28 cellular contexts compared by ENCODE assay signal in the genomic region with DNA sequence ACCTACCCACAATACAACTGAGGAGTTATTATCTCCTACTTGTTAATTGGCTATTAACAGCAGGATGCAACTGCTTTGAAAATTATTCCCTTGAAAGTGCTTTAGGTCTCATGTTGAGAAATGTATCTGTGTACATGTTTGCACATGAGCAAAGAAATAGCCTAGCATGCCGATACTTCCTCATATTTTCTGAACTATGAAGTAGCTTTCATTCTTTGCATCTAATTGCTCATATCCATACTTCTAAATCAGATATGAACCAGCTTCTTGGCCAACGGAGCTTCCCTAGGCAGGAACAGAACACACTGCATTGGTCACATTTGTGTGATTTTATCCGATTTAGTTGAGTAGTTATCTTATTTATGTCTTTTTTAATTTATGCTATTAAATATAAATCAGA.
"Had no signal": no experiment of that assay in that cellular context is flagged by ENCODE, and none has a peak within 500 bp of the region (broad histone marks: within the 10 kb centered on the region; RNA-seq: fewer than 3 reads in every experiment).

No MANE protein-coding gene starts in this region.

- H3K9me3 Mint-ChIP-seq: type B pancreatic cell had no signal

- H3K36me3 Mint-ChIP-seq: natural killer cell; neural progenitor cell; stimulated activated effector memory CD8-positive, alpha-beta T cell treated with anti-CD3 and anti-CD28 coated beads, Interleukin-12 subunit alpha, Interleukin-12 subunit beta, amount 100 ng/mL, for 72 hours; stimulated activated naive B cell treated with anti-CD40 and anti-IgM and Interleukin-4, amounts not matched to agents 10 μg/mL and 1 μg/mL and 100 μg/mL, for 72 hours; type B pancreatic cell had no signal

- H3K79me2 ChIP-seq: parathyroid adenoma had no signal

- DNase-seq: natural killer cell; occipital lobe; ovary; posterior cingulate gyrus; psoas muscle; right cardiac atrium; right lobe of liver; sigmoid colon; small intestine; stimulated activated CD4-positive, alpha-beta T cell treated with anti-CD3 and anti-CD28 coated beads, Interleukin-15, amount 100 ng/mL, for 24 hours; stimulated activated CD4-positive, alpha-beta T cell treated with anti-CD3 and anti-CD28 coated beads, Interleukin-2, amount 100 ng/mL, for 24 hours; stimulated activated CD4-positive, alpha-beta T cell treated with anti-CD3 and anti-CD28 coated beads, Interleukin-2, amount 100 ng/mL, for 48 hours; stimulated activated CD4-positive, alpha-beta T cell treated with anti-CD3 and anti-CD28 coated beads, Interleukin-4, amount 100 ng/mL, for 24 hours; stimulated activated naive B cell treated with anti-CD40 and anti-IgM and Interleukin-4, amounts not matched to agents 10 μg/mL and 1 μg/mL and 100 μg/mL, for 72 hours; stimulated activated naive CD4-positive, alpha-beta T cell treated with Interleukin-2 at 50 U/mL for 16 hours; stomach; thyroid gland; upper lobe of right lung; uterus had no signal

- H3K27me3 Mint-ChIP-seq: progenitor cell of endocrine pancreas; stimulated activated naive B cell treated with anti-CD40 and anti-IgM and Interleukin-4, amounts not matched to agents 10 μg/mL and 1 μg/mL and 100 μg/mL, for 72 hours; stimulated activated naive CD8-positive, alpha-beta T cell treated with anti-CD3 and anti-CD28 coated beads, Interleukin-15, Interleukin-2, amounts not matched to agents 100 ng/mL and 50 ng/mL, for 24 hours; type B pancreatic cell had no signal

- H3K4me2 ChIP-seq: neural progenitor cell had no signal

- H3K9me3 ChIP-seq: ovary, right lobe of liver, thyroid gland, uterus had no signal

- H3K27ac ChIP-seq: neural progenitor cell, ovary, parathyroid adenoma, psoas muscle, right lobe of liver, sigmoid colon, stomach, thoracic aorta, thyroid gland, tibial nerve, upper lobe of right lung, uterus had no signal

- H2AFZ ChIP-seq: neural progenitor cell, parathyroid adenoma had no signal

- H3K4me3 ChIP-seq: neural progenitor cell, ovary, psoas muscle, right lobe of liver, sigmoid colon, stomach, thoracic aorta, thyroid gland, tibial nerve, upper lobe of right lung, uterus had no signal

- H3K36me3 ChIP-seq: neural progenitor cell, ovary, right lobe of liver, sigmoid colon, stomach, thoracic aorta, thyroid gland, tibial nerve, upper lobe of right lung, uterus had no signal

- H3K4me1 ChIP-seq: neural progenitor cell, parathyroid adenoma, psoas muscle, right lobe of liver, sigmoid colon, stomach, thyroid gland, tibial nerve, upper lobe of right lung, uterus had no signal

- H3K4me3 Mint-ChIP-seq: natural killer cell; nephron; neural progenitor cell; stimulated activated effector memory CD8-positive, alpha-beta T cell treated with anti-CD3 and anti-CD28 coated beads, Interleukin-12 subunit alpha, Interleukin-12 subunit beta, amount 100 ng/mL, for 72 hours; stimulated activated naive B cell treated with anti-CD40 and anti-IgM and Interleukin-4, amounts not matched to agents 10 μg/mL and 1 μg/mL and 100 μg/mL, for 72 hours; stimulated activated naive CD8-positive, alpha-beta T cell treated with anti-CD3 and anti-CD28 coated beads, Interleukin-15, Interleukin-2, amounts not matched to agents 100 ng/mL and 50 ng/mL, for 24 hours; type B pancreatic cell had no signal

- H3K4me1 Mint-ChIP-seq: natural killer cell; nephron; neural progenitor cell; stimulated activated effector memory CD8-positive, alpha-beta T cell treated with anti-CD3 and anti-CD28 coated beads, Interleukin-12 subunit alpha, Interleukin-12 subunit beta, amount 100 ng/mL, for 72 hours had no signal

- H3K27ac Mint-ChIP-seq: natural killer cell; nephron; neural progenitor cell; progenitor cell of endocrine pancreas; stimulated activated effector memory CD8-positive, alpha-beta T cell treated with anti-CD3 and anti-CD28 coated beads, Interleukin-12 subunit alpha, Interleukin-12 subunit beta, amount 100 ng/mL, for 72 hours; stimulated activated naive B cell treated with anti-CD40 and anti-IgM and Interleukin-4, amounts not matched to agents 10 μg/mL and 1 μg/mL and 100 μg/mL, for 72 hours; stimulated activated naive CD8-positive, alpha-beta T cell treated with anti-CD3 and anti-CD28 coated beads, Interleukin-15, Interleukin-2, amounts not matched to agents 100 ng/mL and 50 ng/mL, for 24 hours; type B pancreatic cell had no signal

- H3K27me3 ChIP-seq: neural progenitor cell, right lobe of liver, sigmoid colon, stomach, thyroid gland, tibial nerve, upper lobe of right lung, uterus had no signal

- H3K9ac ChIP-seq: neural progenitor cell, parathyroid adenoma had no signal

- FAIRE-seq: small intestine had no signal
